ENCODE assay signal across 8 cellular contexts in the genomic region with DNA sequence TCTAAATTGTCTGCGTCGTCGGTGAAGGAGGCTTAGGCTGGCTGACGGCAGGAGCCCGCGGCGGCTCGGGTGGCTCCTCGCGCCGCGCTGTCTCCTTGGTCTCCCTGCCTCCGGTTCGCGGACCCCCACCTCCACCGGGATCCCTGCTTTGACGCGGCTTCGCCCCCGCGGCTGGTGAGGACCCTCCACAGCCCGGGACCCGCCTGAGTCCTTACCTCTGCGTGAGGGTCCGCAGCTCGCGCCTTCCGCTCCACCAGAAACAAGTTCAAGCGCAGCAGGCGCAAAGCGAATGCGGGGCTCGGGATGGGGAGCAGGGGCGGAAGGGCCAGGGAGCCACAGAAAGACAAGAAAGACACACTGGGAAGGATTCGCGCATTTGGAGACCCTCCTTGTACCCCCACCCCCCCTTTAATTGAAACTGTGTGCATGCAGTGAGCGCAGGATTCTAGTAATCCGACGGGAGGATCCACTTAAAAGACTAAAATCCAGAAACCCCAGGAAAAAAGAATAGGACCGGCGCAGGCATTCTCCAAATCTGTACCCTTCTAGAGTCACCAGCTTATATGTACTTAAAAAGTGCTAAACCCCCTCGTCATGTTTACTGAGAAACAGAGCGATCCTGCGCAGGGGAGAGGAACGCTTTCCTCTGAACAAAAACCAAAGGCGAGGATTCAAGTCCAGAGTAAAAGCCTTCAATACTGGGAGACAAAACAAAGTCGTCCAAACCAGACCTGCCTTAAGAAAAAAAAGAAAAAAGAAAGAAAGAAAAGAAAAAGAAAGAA. TPM values are rescaled to one million over a fixed set of nuclear protein-coding genes. Genes with fewer than 3 reads are reported as not detected.
A peak's percentile ranks its signal among the peaks of the same experiment; 100 is the strongest.
DNase-seq lines count a peak whose midpoint lies in the region; ATAC-seq, FAIRE-seq and TF ChIP-seq lines count a peak whose summit lies in the region.
"Had no signal": no experiment of that assay in that cellular context is flagged by ENCODE, and none has a peak within 500 bp of the region (broad histone marks: within the 10 kb centered on the region; RNA-seq: fewer than 3 reads in every experiment).

No MANE protein-coding gene starts in this region.

- H3K27ac Mint-ChIP-seq in stimulated activated naive CD8-positive, alpha-beta T cell treated with anti-CD3 and anti-CD28 coated beads, Interleukin-15, amount 100 ng/mL, for 72 hours: peak overlapping the region in 1 of 2 donors; percentile 63

- H3K4me1 Mint-ChIP-seq in stimulated activated naive CD8-positive, alpha-beta T cell treated with anti-CD3 and anti-CD28 coated beads, Interleukin-15, amount 100 ng/mL, for 72 hours: peaks cover 50% of the 10 kb centered on the region

- no TSS peak for BruUV-seq in HepG2 (replicated peaks; lab: Mats Ljungman, UMichigan)

- H3K9me3 ChIP-seq in HepG2 (ENCODE audit: low read length): no peaks in the 10 kb centered on the region

- DNase-seq in HFF-Myc (ENCODE audit: extremely low read depth, low read depth) (no peak), astrocyte of the hippocampus (ENCODE audit: low read depth, low spot score) (peak; percentile 62), HepG2 (ENCODE audit: low spot score) (no peak), NOMO-1 treated with DMSO at 0.1 percent for 48 hours (lab: John Stamatoyannopoulos, UW; ENCODE audit: unreplicated experiment) (no peak), NCI-H2171 treated with DMSO at 0.1 percent for 48 hours (lab: John Stamatoyannopoulos, UW) (no peak), NOMO-1 (lab: John Stamatoyannopoulos, UW; ENCODE audit: unreplicated experiment in 2 of 2) (no peak)
- DNase-seq in stimulated activated naive CD8-positive, alpha-beta T cell treated with anti-CD3 and anti-CD28 coated beads, Interleukin-15, amount 100 ng/mL, for 72 hours: no peak

- peak overlapping the region; percentile 76 to 86 for H3K4me3 Mint-ChIP-seq in stimulated activated naive CD8-positive, alpha-beta T cell treated with anti-CD3 and anti-CD28 coated beads, Interleukin-15, amount 100 ng/mL, for 72 hours

- no peaks in the 10 kb centered on the region; a peak in 2 of 5 replicates for H3K27me3 ChIP-seq in HepG2 (ENCODE audit: control insufficient read depth in 1 of 2, insufficient read depth in 2 of 2, low read length in 2 of 2)

- no peak for ATAC-seq in HepG2
- ATAC-seq in stimulated activated naive CD8-positive, alpha-beta T cell treated with anti-CD3 and anti-CD28 coated beads, Interleukin-15, amount 100 ng/mL, for 72 hours: no peak

- intact Hi-C loops in HepG2 (cut with micrococcal nuclease; ENCODE audit: unreplicated experiment): loop anchor here (5.0 kb wide), 1 partner anchor 43 kb away; no protein-coding TSS in a partner anchor

- WGBS in HepG2 (ENCODE audit: low lambda C conversion rate): 97% methylated on average over 42 of the region's 47 CpGs

- TF ChIP-seq RAD21 in HepG2 (CRISPR knock-in tag; IDR thresholded peaks at IDR 0.05): no peak

- no peak overlapping the region for H3K9ac ChIP-seq in HepG2 (ENCODE audit: insufficient read depth, low read depth, low read length)

- FAIRE-seq in HepG2 (lab: Jason Lieb, UNC): no peak
- FAIRE-seq: TTC549 had no signal

- H3K4me3 ChIP-seq in HFF-Myc (replicated peaks; ENCODE audit: low read depth, low read length) (peak overlapping the region; percentile 96), HepG2 (replicated peaks in 1 of 3; ENCODE audit: insufficient read depth in 1 of 3, low read depth in 2 of 3, low read length in 3 of 3) (no peak overlapping the region)

- POLR2A ChIA-PET in HepG2 (lab: Yijun Ruan, JAX): no interaction called here

- H3K36me3 ChIP-seq in HepG2 (replicated peaks in 1 of 2; ENCODE audit: control insufficient read depth in 1 of 2, insufficient read depth in 2 of 2, low read length in 2 of 2): peaks cover 2 to 11% of the 10 kb centered on the region in 2 experiments; a peak in 3 of 5 replicates

- H3K9me3 Mint-ChIP-seq in stimulated activated naive CD8-positive, alpha-beta T cell treated with anti-CD3 and anti-CD28 coated beads, Interleukin-15, amount 100 ng/mL, for 72 hours: no peaks in the 10 kb centered on the region

- TF ChIP-seq CTCF in HFF-Myc (IDR thresholded peaks at IDR 0.05; ENCODE audit: low read depth, low read length, missing control alignments) (no peak), HepG2 (CRISPR knock-in tag; IDR thresholded peaks at IDR 0.05) (no peak)

- H3K79me2 ChIP-seq in HepG2 (ENCODE audit: insufficient read depth, low read length): peaks cover 54% of the 10 kb centered on the region

- peaks cover 21% of the 10 kb centered on the region for H3K4me1 ChIP-seq in HepG2 (ENCODE audit: insufficient read depth, low read length)

- no peak overlapping the region for H3K4me2 ChIP-seq in HepG2 (ENCODE audit: low read depth, low read length)

- peaks cover 33% of the 10 kb centered on the region for H3K27me3 Mint-ChIP-seq in stimulated activated naive CD8-positive, alpha-beta T cell treated with anti-CD3 and anti-CD28 coated beads, Interleukin-15, amount 100 ng/mL, for 72 hours

- CTCF ChIA-PET in HepG2 (lab: Yijun Ruan, JAX; ENCODE audit: low intra/inter-chr PET ratio, low total read pairs): no interaction called here

- no peak for TF ChIP-seq EP300 in HepG2 (IDR thresholded peaks at IDR 0.05; ENCODE audit: low read depth in 2 of 2, low read length in 2 of 2)
- TF ChIP-seq EP300 in HepG2 (CRISPR knock-in tag; IDR thresholded peaks at IDR 0.05; ENCODE audit: borderline replicate concordance): no peak

- H2AFZ ChIP-seq in HepG2 (ENCODE audit: low read length): no peak overlapping the region

- H4K20me1 ChIP-seq in HepG2 (ENCODE audit: insufficient read depth, low read length): peaks cover 11% of the 10 kb centered on the region; the same call in 1 of the 2 replicates

- no peak overlapping the region for H3K27ac ChIP-seq in HepG2 (ENCODE audit: extremely low read length, insufficient read depth, low read length)

- in situ Hi-C loops in HepG2 (cut with HindIII; ENCODE audit: extremely low pct_ligation_motif_present, low pct_unique_long_range_greater_than_20kb): loop anchor here (25.0 kb wide), 1 partner anchor 918 kb away; a partner anchor contains a TSS

- no peak for TF ChIP-seq POLR2A in HepG2 (IDR thresholded peaks at IDR 0.05; ENCODE audit: insufficient read depth in 1 of 2, low read depth in 2 of 2, low read length in 2 of 2)

TF ChIP-seq in HepG2, 621 proteins besides CTCF, POLR2A, EP300 and RAD21 (continues in another document):
- TF ChIP-seq ZNF672 (CRISPR knock-in tag; IDR thresholded peaks at IDR 0.05): no peak
- no peak for TF ChIP-seq MEIS1 (CRISPR knock-in tag; IDR thresholded peaks at IDR 0.05; ENCODE audit: borderline replicate concordance)
- TF ChIP-seq AGO2 (optimal IDR thresholded peaks at IDR 0.05; ENCODE audit: low read depth, low read length): peak; percentile 28
- no peak for TF ChIP-seq FOXM1 (CRISPR knock-in tag; IDR thresholded peaks at IDR 0.05)

RNA-seq across cellular contexts. Expression of a gene that starts 3.8 kb away (rescaled TPM):
- total RNA-seq in HepG2 (2016; rRNA removed; fragmentation: Illumina TruSeq; extraction: Trizol): 11.5 and 13.3 TPM in 2 replicates
- total RNA-seq in HepG2 (2016; cell fraction: cytosol; rRNA removed; fragmentation: Illumina TruSeq; extraction: Trizol; ENCODE audit: low read depth): 3.0 and 3.5 TPM in 2 replicates
- 12.0 and 13.7 TPM in 2 replicates for total RNA-seq in HepG2 (2016; cell fraction: insoluble cytoplasmic fraction; rRNA removed; fragmentation: Illumina TruSeq; extraction: Trizol)
- 9.5 and 11.7 TPM in 2 replicates for total RNA-seq in HepG2 (2016; cell fraction: membrane; rRNA removed; fragmentation: Illumina TruSeq; extraction: Trizol)
- 6.0 and 7.5 TPM in 2 replicates for total RNA-seq in HepG2 (2016; cell fraction: nucleus; rRNA removed; fragmentation: Illumina TruSeq; extraction: Trizol)
- 23.5 and 25.3 TPM in 2 replicates for polyA plus RNA-seq in HepG2 (2011; rRNA removed)
- 17.8 and 19.5 TPM in 2 replicates for polyA plus RNA-seq in HepG2 (2011; cell fraction: cytosol; rRNA removed)
- polyA plus RNA-seq in HepG2 (2011; cell fraction: nucleus; rRNA removed): 21.7 and 25.8 TPM in 2 replicates
- polyA plus RNA-seq in HepG2 (2012): 16.2 and 18.2 TPM in 2 replicates
- 5.8 and 8.4 TPM in 2 replicates for polyA plus RNA-seq in HepG2 (2016; cell fraction: cytosol; fragmentation: Illumina TruSeq; extraction: Trizol; ENCODE audit: low read depth)
- 18.6 and 22.2 TPM in 2 replicates for polyA plus RNA-seq in HepG2 (2016; cell fraction: insoluble cytoplasmic fraction; fragmentation: Illumina TruSeq; extraction: Trizol; ENCODE audit: low read depth)
- polyA plus RNA-seq in HepG2 (2016; cell fraction: membrane; fragmentation: Illumina TruSeq; extraction: Trizol; ENCODE audit: low read depth): 12.0 and 13.4 TPM in 2 replicates
- polyA plus RNA-seq in HepG2 (2016; cell fraction: nucleus; fragmentation: Illumina TruSeq; extraction: Trizol; ENCODE audit: insufficient read depth, low read depth): 11.7 and 16.0 TPM in 2 replicates
- polyA minus RNA-seq in HepG2 (2011; rRNA and poly(A)+ RNA removed; ENCODE audit: low replicate concordance): 91.8 and 99.6 TPM in 2 replicates
- 14.5 and 19.7 TPM in 2 replicates for polyA minus RNA-seq in HepG2 (2011; cell fraction: cytosol; rRNA and poly(A)+ RNA removed)
- 23.2 and 33.2 TPM in 2 replicates for polyA minus RNA-seq in HepG2 (2011; cell fraction: nucleus; rRNA and poly(A)+ RNA removed)

RNA-seq across cellular contexts. Expression of a gene that starts 5.4 kb away (rescaled TPM):
- total RNA-seq in HepG2 (2016; rRNA removed; fragmentation: Illumina TruSeq; extraction: Trizol): 2.5 and 2.6 TPM in 2 replicates
- 0.20 and 0.35 TPM in 2 replicates for total RNA-seq in HepG2 (2016; cell fraction: cytosol; rRNA removed; fragmentation: Illumina TruSeq; extraction: Trizol; ENCODE audit: low read depth)
- 2.1 and 2.4 TPM in 2 replicates for total RNA-seq in HepG2 (2016; cell fraction: insoluble cytoplasmic fraction; rRNA removed; fragmentation: Illumina TruSeq; extraction: Trizol)
- total RNA-seq in HepG2 (2016; cell fraction: membrane; rRNA removed; fragmentation: Illumina TruSeq; extraction: Trizol): 1.5 and 1.6 TPM in 2 replicates
- total RNA-seq in HepG2 (2016; cell fraction: nucleus; rRNA removed; fragmentation: Illumina TruSeq; extraction: Trizol): 2.9 and 3.6 TPM in 2 replicates
- 2.4 and 2.7 TPM in 2 replicates for polyA plus RNA-seq in HepG2 (2011; rRNA removed)
- polyA plus RNA-seq in HepG2 (2011; cell fraction: cytosol; rRNA removed): 1.7 and 1.8 TPM in 2 replicates
- 3.2 and 3.4 TPM in 2 replicates for polyA plus RNA-seq in HepG2 (2011; cell fraction: nucleus; rRNA removed)
- polyA plus RNA-seq in HepG2 (2012): 4.3 and 4.7 TPM in 2 replicates
- 0.17 and 0.18 TPM in 2 replicates for polyA plus RNA-seq in HepG2 (2016; cell fraction: cytosol; fragmentation: Illumina TruSeq; extraction: Trizol; ENCODE audit: low read depth)
- 2.9 and 3.5 TPM in 2 replicates for polyA plus RNA-seq in HepG2 (2016; cell fraction: insoluble cytoplasmic fraction; fragmentation: Illumina TruSeq; extraction: Trizol; ENCODE audit: low read depth)
- 0.81 and 1.0 TPM in 2 replicates for polyA plus RNA-seq in HepG2 (2016; cell fraction: membrane; fragmentation: Illumina TruSeq; extraction: Trizol; ENCODE audit: low read depth)
- polyA plus RNA-seq in HepG2 (2016; cell fraction: nucleus; fragmentation: Illumina TruSeq; extraction: Trizol; ENCODE audit: insufficient read depth, low read depth): 3.8 and 3.9 TPM in 2 replicates
- polyA minus RNA-seq in HepG2 (2011; rRNA and poly(A)+ RNA removed; ENCODE audit: low replicate concordance): 4.9 and 6.5 TPM in 2 replicates
- 4.2 and 4.7 TPM in 2 replicates for polyA minus RNA-seq in HepG2 (2011; cell fraction: cytosol; rRNA and poly(A)+ RNA removed)
- 4.4 and 4.8 TPM in 2 replicates for polyA minus RNA-seq in HepG2 (2011; cell fraction: nucleus; rRNA and poly(A)+ RNA removed)
